17 cellular contexts compared by ENCODE assay signal in the genomic region with DNA sequence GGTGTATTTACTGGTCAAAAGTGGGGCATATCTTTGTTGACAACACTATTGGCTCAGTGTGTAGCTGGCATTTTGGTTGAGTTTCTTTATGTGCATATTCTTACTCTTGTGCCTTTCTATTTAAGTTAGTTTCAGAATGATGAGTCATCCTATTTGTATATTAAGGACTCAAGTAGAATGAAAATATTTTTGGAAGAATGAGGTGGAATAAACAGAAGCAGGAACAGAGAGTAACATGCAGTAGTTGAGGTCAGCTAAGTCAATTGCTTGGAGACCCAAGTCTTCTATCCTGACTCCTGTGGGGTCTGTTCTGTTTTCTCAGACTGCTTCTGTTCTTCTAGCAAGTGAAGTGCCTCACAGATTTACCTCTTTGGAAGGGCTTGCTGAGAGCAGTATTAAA.
DNase-seq lines count a peak whose midpoint lies in the region; ATAC-seq lines count a peak whose summit lies in the region.
"Had no signal": no experiment of that assay in that cellular context is flagged by ENCODE, and none has a peak within 500 bp of the region (broad histone marks: within the 10 kb centered on the region; RNA-seq: fewer than 3 reads in every experiment).

No MANE protein-coding gene starts in this region.

- POLR2A ChIA-PET in naive thymus-derived CD4-positive, alpha-beta T cell (lab: Charles Lee), result no interaction called here

- no peak overlapping the region for H3K4me3 Mint-ChIP-seq in naive thymus-derived CD4-positive, alpha-beta T cell
- H3K4me3 Mint-ChIP-seq: activated CD4-positive, alpha-beta memory T cell treated with anti-CD3 and anti-CD28 coated beads, Interleukin-2, amount 10 ng/mL, durations not matched to agents 7 days and 5 days; activated naive CD4-positive, alpha-beta T cell treated with anti-CD3 and anti-CD28 coated beads, Interleukin-2, amount 10 ng/mL, durations not matched to agents 7 days and 5 days; CD4-positive, alpha-beta memory T cell; H9; nephron had no signal

- DNase-seq in iris pigment epithelial cell (ENCODE audit: low read depth), result peak; percentile 42
- DNase-seq in cortex of kidney (lab: John Stamatoyannopoulos, UW), result no peak
- no peak for DNase-seq in stimulated activated CD4-positive, alpha-beta T cell treated with anti-CD3 and anti-CD28 coated beads, Interleukin-1b, Interleukin-23, amount 100 ng/mL, for 48 hours
- DNase-seq in naive thymus-derived CD4-positive, alpha-beta T cell, result no peak
- DNase-seq in DMS53 (lab: John Stamatoyannopoulos, UW), result no peak
- DNase-seq: activated CD4-positive, alpha-beta memory T cell treated with anti-CD3 and anti-CD28 coated beads, Interleukin-2, amount 10 ng/mL, durations not matched to agents 7 days and 5 days; activated naive CD4-positive, alpha-beta T cell treated with anti-CD3 and anti-CD28 coated beads, Interleukin-2, amount 10 ng/mL, durations not matched to agents 7 days and 5 days; CD4-positive, alpha-beta memory T cell; H9; NCI-H2081 treated with DMSO at 0.1 percent for 48 hours; small intestine; T-helper 1 cell had no signal

- ATAC-seq in GM18867 (IDR thresholded peaks at IDR 0.05; ENCODE audit: unreplicated experiment), result peak; percentile 78
- peak; percentile 69 for ATAC-seq in GM21825 (IDR thresholded peaks at IDR 0.05; ENCODE audit: unreplicated experiment)
- peak; percentile 53 for ATAC-seq in HG03558 (IDR thresholded peaks at IDR 0.05; ENCODE audit: extremely low read depth, unreplicated experiment)
- ATAC-seq in naive thymus-derived CD4-positive, alpha-beta T cell, result no peak

- no peaks in the 10 kb centered on the region for H3K27me3 ChIP-seq in naive thymus-derived CD4-positive, alpha-beta T cell (ENCODE audit: control insufficient read depth in 2 of 2, insufficient read depth in 2 of 2, low read length in 2 of 2)

- H3K36me3 ChIP-seq in naive thymus-derived CD4-positive, alpha-beta T cell (ENCODE audit: control insufficient read depth in 2 of 3, insufficient read depth in 3 of 3, low read length in 3 of 3), result no peaks in the 10 kb centered on the region

- no peak overlapping the region for H3K27ac ChIP-seq in naive thymus-derived CD4-positive, alpha-beta T cell (ENCODE audit: low read depth, low read length)
- H3K27ac ChIP-seq: coronary artery had no signal

- no peaks in the 10 kb centered on the region for H3K36me3 Mint-ChIP-seq in naive thymus-derived CD4-positive, alpha-beta T cell
- H3K36me3 Mint-ChIP-seq: activated naive CD4-positive, alpha-beta T cell treated with anti-CD3 and anti-CD28 coated beads, Interleukin-2, amount 10 ng/mL, durations not matched to agents 7 days and 5 days; CD4-positive, alpha-beta memory T cell had no signal

- H3K27me3 Mint-ChIP-seq in naive thymus-derived CD4-positive, alpha-beta T cell, result peaks cover 0 to 11% (median 0%) of the 10 kb centered on the region in 5 donors

- H3K27ac Mint-ChIP-seq in naive thymus-derived CD4-positive, alpha-beta T cell, result no peak overlapping the region
- H3K27ac Mint-ChIP-seq: activated CD4-positive, alpha-beta memory T cell treated with anti-CD3 and anti-CD28 coated beads, Interleukin-2, amount 10 ng/mL, durations not matched to agents 7 days and 5 days; activated naive CD4-positive, alpha-beta T cell treated with anti-CD3 and anti-CD28 coated beads, Interleukin-2, amount 10 ng/mL, durations not matched to agents 7 days and 5 days; CD4-positive, alpha-beta memory T cell; H9; nephron had no signal

- peaks cover 0 to 2% (median 0%) of the 10 kb centered on the region in 11 donors for H3K9me3 Mint-ChIP-seq in naive thymus-derived CD4-positive, alpha-beta T cell
- H3K9me3 Mint-ChIP-seq: activated CD4-positive, alpha-beta memory T cell treated with anti-CD3 and anti-CD28 coated beads, Interleukin-2, amount 10 ng/mL, durations not matched to agents 7 days and 5 days; activated naive CD4-positive, alpha-beta T cell treated with anti-CD3 and anti-CD28 coated beads, Interleukin-2, amount 10 ng/mL, durations not matched to agents 7 days and 5 days; CD4-positive, alpha-beta memory T cell; H9 had no signal

- CTCF ChIA-PET in naive thymus-derived CD4-positive, alpha-beta T cell (lab: Charles Lee), result no interaction called here

- intact Hi-C loops in naive thymus-derived CD4-positive, alpha-beta T cell (cut with micrococcal nuclease), result no loop called here

- H3K4me3 ChIP-seq in naive thymus-derived CD4-positive, alpha-beta T cell (ENCODE audit: low read length), result no peak overlapping the region
- H3K4me3 ChIP-seq: coronary artery had no signal

- no peaks in the 10 kb centered on the region for H3K4me1 ChIP-seq in naive thymus-derived CD4-positive, alpha-beta T cell (ENCODE audit: control insufficient read depth in 2 of 2, insufficient read depth in 2 of 2, low read length in 2 of 2)

- peaks cover 0 to 3% (median 0%) of the 10 kb centered on the region in 7 donors for H3K4me1 Mint-ChIP-seq in naive thymus-derived CD4-positive, alpha-beta T cell
- H3K4me1 Mint-ChIP-seq: activated CD4-positive, alpha-beta memory T cell treated with anti-CD3 and anti-CD28 coated beads, Interleukin-2, amount 10 ng/mL, durations not matched to agents 7 days and 5 days; activated naive CD4-positive, alpha-beta T cell treated with anti-CD3 and anti-CD28 coated beads, Interleukin-2, amount 10 ng/mL, durations not matched to agents 7 days and 5 days; CD4-positive, alpha-beta memory T cell had no signal

- H3K9me3 ChIP-seq in naive thymus-derived CD4-positive, alpha-beta T cell (ENCODE audit: control insufficient read depth in 2 of 3, low read length in 3 of 3), result no peaks in the 10 kb centered on the region
